Comparison of ENCODE assay signal across 1 cellular context in genomic region chr2:74105413-74105812, GRCh38.
TF ChIP-seq lines count a peak whose summit lies in the region.

No MANE protein-coding gene starts in this region.

TF ChIP-seq in HepG2, 621 proteins besides CTCF, POLR2A, EP300 and RAD21:
- TF ChIP-seq KAT2B (IDR thresholded peaks at IDR 0.05; ENCODE audit: borderline replicate concordance, low read depth, low read length) (no peak), RBM22 (optimal IDR thresholded peaks at IDR 0.05; ENCODE audit: low read length) (peak; percentile 42)
